ENCODE assay signal across 19 cellular contexts in genomic region chr12:2023365-2023764, GRCh38. TPM values are rescaled to one million over a fixed set of nuclear protein-coding genes. Genes with fewer than 3 reads are reported as not detected.
A peak's percentile ranks its signal among the peaks of the same experiment; 100 is the strongest.
DNase-seq lines count a peak whose midpoint lies in the region; ATAC-seq, FAIRE-seq and TF ChIP-seq lines count a peak whose summit lies in the region.
"Had no signal": no experiment of that assay in that cellular context is flagged by ENCODE, and none has a peak within 500 bp of the region (broad histone marks: within the 10 kb centered on the region; RNA-seq: fewer than 3 reads in every experiment).

No MANE protein-coding gene starts in this region.

- H4K20me1 ChIP-seq in GM23338 (replicated peaks; ENCODE audit: insufficient read depth) (no peaks in the 10 kb centered on the region), H1 (replicated peaks in 1 of 2; ENCODE audit: control insufficient read depth in 1 of 2, insufficient read depth in 2 of 2, low read length in 2 of 2) (no peaks in the 10 kb centered on the region)

- H3K4me2 ChIP-seq in GM23338 (no peak overlapping the region), H1 (ENCODE audit: insufficient read depth in 1 of 2, low read depth in 2 of 2, low read length in 2 of 2) (no peak overlapping the region)

- H3K27ac ChIP-seq in GM23338 (ENCODE audit: low read depth), result no peak overlapping the region
- no peak overlapping the region for H3K27ac ChIP-seq in H1 (ENCODE audit: low read depth, low read length)
- H3K27ac ChIP-seq in muscle layer of colon (ENCODE audit: low read depth, low read length), result peak overlapping the region; percentile 16

- H4K5ac ChIP-seq in H1 (ENCODE audit: insufficient read length, low read depth, low read length), result no peak overlapping the region

- H3K14ac ChIP-seq in H1 (ENCODE audit: insufficient read length), result no peak overlapping the region

- peak; percentile 38 for DNase-seq in GM23338 (ENCODE audit: low spot score)
- DNase-seq in NCI-H69 (lab: John Stamatoyannopoulos, UW), result peak; percentile 61
- no peak for DNase-seq in H1 (ENCODE audit: low read depth in 1 of 2, low spot score in 2 of 2)
- DNase-seq in kidney tubule cell (ENCODE audit: low spot score), result no peak
- no peak for DNase-seq in MV-4-11 (lab: John Stamatoyannopoulos, UW)
- DNase-seq: CD4-positive, alpha-beta T cell; DND-41; GDM1; KG1; NCI-H1092; NCI-H187; NCI-H2171; NCI-H446 treated with DMSO at 0.1 percent for 48 hours had no signal

- H2BK12ac ChIP-seq in H1 (ENCODE audit: low read depth, low read length), result no peak overlapping the region

- H4K91ac ChIP-seq in H1 (replicated peaks; ENCODE audit: insufficient read length, low read length), result no peak overlapping the region

- no peak overlapping the region for H3K23ac ChIP-seq in H1 (ENCODE audit: insufficient read length)

- H3K4me1 Mint-ChIP-seq in GM23338, result peaks cover 5% of the 10 kb centered on the region; the same call in 2 of the 3 replicates
- H3K4me1 Mint-ChIP-seq: B cell had no signal

- no peak overlapping the region for H3K18ac ChIP-seq in H1 (ENCODE audit: extremely low read depth, low read length)

- H3K27me3 ChIP-seq in GM23338 (ENCODE audit: insufficient read depth), result no peaks in the 10 kb centered on the region
- no peaks in the 10 kb centered on the region for H3K27me3 ChIP-seq in H1 (replicated peaks in 1 of 4; ENCODE audit: control insufficient read depth in 3 of 4, extremely low read depth in 1 of 4, insufficient read depth in 3 of 4, low read length in 3 of 4)
- H3K27me3 ChIP-seq in muscle layer of colon (ENCODE audit: control insufficient read depth in 1 of 2, insufficient read depth in 2 of 2, low read length in 2 of 2), result no peaks in the 10 kb centered on the region

- no peaks in the 10 kb centered on the region for H3K23me2 ChIP-seq in H1 (ENCODE audit: low read depth, low read length)

- H3K36me3 Mint-ChIP-seq in GM23338 (ENCODE audit: low read depth), result no peaks in the 10 kb centered on the region

- no peaks in the 10 kb centered on the region for H3K79me2 ChIP-seq in GM23338 (replicated peaks; ENCODE audit: insufficient read depth)
- no peaks in the 10 kb centered on the region for H3K79me2 ChIP-seq in H1 (ENCODE audit: control insufficient read depth in 1 of 2, insufficient read depth in 2 of 2, low read length in 2 of 2)

- H3F3A ChIP-seq in GM23338 (replicated peaks; ENCODE audit: low read depth), result no peaks in the 10 kb centered on the region

- H3K4me1 ChIP-seq in GM23338 (ENCODE audit: insufficient read depth) (no peaks in the 10 kb centered on the region), H1 (replicated peaks in 1 of 4; ENCODE audit: control insufficient read depth in 3 of 4, insufficient read depth in 4 of 4, low read length in 3 of 4) (peaks cover 0 to 2% (median 1%) of the 10 kb centered on the region in 4 experiments; a peak in 2 of 7 replicates), muscle layer of colon (ENCODE audit: insufficient read depth, low read length) (peaks cover 45% of the 10 kb centered on the region)

- no peak overlapping the region for H2AK5ac ChIP-seq in H1 (ENCODE audit: low read depth, low read length)

- H3K56ac ChIP-seq in H1 (replicated peaks; ENCODE audit: insufficient read length, low read depth, low read length), result no peak overlapping the region

- no peak for TF ChIP-seq POLR2A in H1 (IDR thresholded peaks at IDR 0.05; ENCODE audit: control extremely low read depth in 1 of 2, low read depth in 2 of 2, low read length in 2 of 2)

- H3K36me3 ChIP-seq in GM23338 (ENCODE audit: insufficient read depth) (no peaks in the 10 kb centered on the region), H1 (ENCODE audit: control insufficient read depth in 2 of 4, insufficient read depth in 4 of 4, low read length in 3 of 4) (no peaks in the 10 kb centered on the region; a peak in 1 of 8 replicates), muscle layer of colon (ENCODE audit: insufficient read depth, low read length) (no peaks in the 10 kb centered on the region)

- H3K27me3 Mint-ChIP-seq in GM23338 (ENCODE audit: insufficient read depth, low read depth, poor library complexity), result no peaks in the 10 kb centered on the region

- H3K4me3 ChIP-seq in GM23338 (no peak overlapping the region), H1 (ENCODE audit: extremely low read depth in 1 of 4, insufficient read depth in 2 of 4, low read depth in 3 of 4, low read length in 4 of 4) (no peak overlapping the region), muscle layer of colon (ENCODE audit: low read depth in 1 of 2, low read length in 2 of 2) (no peak overlapping the region)
- H3K4me3 ChIP-seq: GM12878 had no signal

- no peak overlapping the region for H2BK15ac ChIP-seq in H1 (ENCODE audit: low read length)

- no peaks in the 10 kb centered on the region for H3K9me2 ChIP-seq in GM23338 (ENCODE audit: insufficient read depth)

- no peak for TF ChIP-seq RAD21 in H1 (IDR thresholded peaks at IDR 0.05 in 1 of 2, conservative IDR thresholded peaks at IDR 0.05 in 1 of 2; ENCODE audit: low read depth in 2 of 2, low read length in 2 of 2)

- ATAC-seq in GM23338 (peak; percentile 47; the same call in 2 of the 3 replicates), GM21423 (IDR thresholded peaks at IDR 0.05; ENCODE audit: unreplicated experiment) (no peak)
- ATAC-seq: GM12878, Right ventricle myocardium inferior had no signal

- no peaks in the 10 kb centered on the region for H3K79me1 ChIP-seq in H1 (ENCODE audit: low read depth, low read length)

- TF ChIP-seq EP300 in H1 (IDR thresholded peaks at IDR 0.05; ENCODE audit: borderline replicate concordance in 1 of 2, low read depth in 2 of 2, low read length in 2 of 2), result no peak

- H2AFZ ChIP-seq in GM23338, result no peak overlapping the region
- no peak overlapping the region for H2AFZ ChIP-seq in H1 (ENCODE audit: low read length)

- no peak overlapping the region for H3K9ac ChIP-seq in H1 (replicated peaks in 1 of 4; ENCODE audit: extremely low read depth in 1 of 4, low read depth in 3 of 4, low read length in 3 of 4)
- H3K9ac ChIP-seq in muscle layer of colon (ENCODE audit: low read length), result no peak overlapping the region

- H3K4ac ChIP-seq in H1 (replicated peaks; ENCODE audit: insufficient read length, low read depth, low read length), result no peak overlapping the region

- FAIRE-seq in H1 (lab: Jason Lieb, UNC), result no peak
- FAIRE-seq: GM12878, GM18507 had no signal

- H4K8ac ChIP-seq in H1 (ENCODE audit: extremely low read depth, insufficient read depth, low read length), result no peak overlapping the region

- WGBS in H1 (ENCODE audit: extremely low coverage in 1 of 2, insufficient coverage in 1 of 2, insufficient read length in 1 of 2, insufficient replicate concordance in 2 of 2, low coverage in 1 of 2, low lambda C conversion rate in 2 of 2, missing lambda C conversion rate in 1 of 2), 2 experiments, result 64% methylated on average over 3 of the region's 3 CpGs; no CpG with 5 or more reads in 1 of the 2 experiments

- TF ChIP-seq CTCF in GM23338 (conservative IDR thresholded peaks at IDR 0.05; ENCODE audit: low read depth in 2 of 2), result no peak
- TF ChIP-seq CTCF in H1 (IDR thresholded peaks at IDR 0.05; ENCODE audit: control extremely low read depth in 1 of 3, insufficient read depth in 1 of 3, low read depth in 1 of 3, low read length in 3 of 3), result no peak

- POLR2A ChIA-PET in H1 (lab: Charles Lee; ENCODE audit: partially characterized antibody), result interaction anchor here (1.1 to 1.5 kb wide), 3 partner anchors 10 to 20 kb away, joined by 3 to 4 read pairs (median 3); no protein-coding TSS in a partner anchor

- no peak overlapping the region for H2BK20ac ChIP-seq in H1 (ENCODE audit: low read length)

- no peaks in the 10 kb centered on the region; the same call in 2 of the 3 replicates for H3K9me3 Mint-ChIP-seq in GM23338
- H3K9me3 Mint-ChIP-seq: CD4-positive, alpha-beta T cell had no signal

- H3K4me3 Mint-ChIP-seq in GM23338, result no peak overlapping the region
- H3K4me3 Mint-ChIP-seq: B cell; CD4-positive, alpha-beta T cell had no signal

- no peak overlapping the region for H2BK120ac ChIP-seq in H1 (replicated peaks; ENCODE audit: low read depth, low read length)

- CTCF ChIA-PET in H1 (lab: Charles Lee; ENCODE audit: partially characterized antibody), result interaction anchor here (0.9 to 6.3 kb wide), 7 partner anchors 10 to 560 kb away, joined by 3 to 41 read pairs (median 6); no protein-coding TSS in a partner anchor

- no peak overlapping the region for H3K27ac Mint-ChIP-seq in GM23338
- H3K27ac Mint-ChIP-seq: B cell; CD4-positive, alpha-beta T cell had no signal

- H2BK5ac ChIP-seq in H1 (ENCODE audit: low read depth, low read length), result no peak overlapping the region

- H3K9me3 ChIP-seq in H1 (ENCODE audit: insufficient read depth in 2 of 2, low read depth in 1 of 2, low read length in 1 of 2) (no peaks in the 10 kb centered on the region), muscle layer of colon (ENCODE audit: low read length) (no peaks in the 10 kb centered on the region)

TF ChIP-seq in GM23338, 12 proteins besides CTCF, POLR2A, EP300 and RAD21 (continues in another document):
- no peak for TF ChIP-seq JUNB (IDR thresholded peaks at IDR 0.05; ENCODE audit: unreplicated experiment)

TF ChIP-seq in H1, 55 proteins besides CTCF, POLR2A, EP300 and RAD21 (continues in another document):
- peak; percentile 44; the same call in 1 of the 2 replicates for TF ChIP-seq TEAD4 (IDR thresholded peaks at IDR 0.05; ENCODE audit: low read depth, low read length)

RNA-seq across cellular contexts. Expression of gene DCP1B, which starts 19.1 kb away (rescaled TPM):
- total RNA-seq in GM23338 (2014; rRNA removed; shearing (Covaris generic)), result 28.6 and 29.8 TPM in 2 replicates
- polyA plus RNA-seq in GM23338 (2016; fragmentation: Nextera tagmentation; extraction: Ambion mirVana) (18.9 and 24.4 TPM in 2 replicates), H1 (2011; rRNA removed) (29.0 and 29.7 TPM in 2 replicates)
- 14.8 and 16.3 TPM in 2 replicates for total RNA-seq in H1 (2021; fragmentation: NEBNext Ultra II Directional; extraction: Animal tissue kit (Norgen Biotek cat#: 25700))
- 33.5 TPM for polyA plus RNA-seq in H1 (2011; cell fraction: cytosol; rRNA removed)
- 29.8 TPM for polyA plus RNA-seq in H1 (2011; cell fraction: nucleus; rRNA removed)
- 14.9 to 17.6 TPM (median 15.5 TPM) in 4 replicates for polyA plus RNA-seq in H1 (2012, experiment 1 of 2)
- polyA plus RNA-seq in H1 (2012, experiment 2 of 2), result 10.2 TPM
- polyA plus RNA-seq in H1 (2013, experiment 1 of 2), result 19.3 TPM
- polyA plus RNA-seq in H1 (2013, experiment 2 of 2), result 19.3 TPM
- 26.3 and 31.5 TPM in 2 replicates for polyA minus RNA-seq in H1 (2011; rRNA and poly(A)+ RNA removed)
- polyA minus RNA-seq in H1 (2011; cell fraction: cytosol; rRNA and poly(A)+ RNA removed), result 10.4 TPM
- 28.8 TPM for polyA minus RNA-seq in H1 (2011; cell fraction: nucleus; rRNA and poly(A)+ RNA removed)

RNA-seq across cellular contexts. Expression of gene CACNA1C, which starts 29.4 kb away (rescaled TPM):
- 0.82 and 2.1 TPM in 2 replicates for total RNA-seq in GM23338 (2014; rRNA removed; shearing (Covaris generic))
- polyA plus RNA-seq in GM23338 (2016; fragmentation: Nextera tagmentation; extraction: Ambion mirVana) (0.26 and 0.78 TPM in 2 replicates), H1 (2011; rRNA removed) (0.97 and 1.3 TPM in 2 replicates)
- 1.3 and 1.9 TPM in 2 replicates for total RNA-seq in H1 (2021; fragmentation: NEBNext Ultra II Directional; extraction: Animal tissue kit (Norgen Biotek cat#: 25700))
- 0.88 TPM for polyA plus RNA-seq in H1 (2011; cell fraction: cytosol; rRNA removed)
- polyA plus RNA-seq in H1 (2011; cell fraction: nucleus; rRNA removed), result 5.2 TPM
- 0.82 to 1.8 TPM (median 1.4 TPM) in 4 replicates for polyA plus RNA-seq in H1 (2012, experiment 1 of 2)
- 0.55 TPM for polyA plus RNA-seq in H1 (2012, experiment 2 of 2)
- 1.4 TPM for polyA plus RNA-seq in H1 (2013, experiment 1 of 2)
- 1.2 TPM for polyA plus RNA-seq in H1 (2013, experiment 2 of 2)
- polyA minus RNA-seq in H1 (2011; rRNA and poly(A)+ RNA removed), result 3.5 and 4.4 TPM in 2 replicates
- polyA minus RNA-seq in H1 (2011; cell fraction: cytosol; rRNA and poly(A)+ RNA removed), result 1.8 TPM
- polyA minus RNA-seq in H1 (2011; cell fraction: nucleus; rRNA and poly(A)+ RNA removed), result 6.9 TPM

Comparison
In these comparisons a context has a peak if more than half of its experiments do, and no peak if none do; other contexts are left out.
1. DNase-seq: peak in GM23338 (single experiment) and NCI-H69 (single experiment); none in H1 (0 of 2), kidney tubule cell (single experiment) and MV-4-11 (single experiment).